ENCODE assay signal across 7 cellular contexts in genomic region chr20:20237093-20237959, GRCh38.
DNase-seq lines count a peak whose midpoint lies in the region; ATAC-seq lines count a peak whose summit lies in the region.

No MANE protein-coding gene starts in this region.

- peaks cover 2% of the 10 kb centered on the region for H3K9me3 ChIP-seq in trophoblast cell (ENCODE audit: insufficient read depth, low read depth, low read length)

- H3K36me3 ChIP-seq in trophoblast cell (ENCODE audit: control insufficient read depth in 1 of 2, insufficient read depth in 2 of 2, low read length in 2 of 2) = no peaks in the 10 kb centered on the region

- H3K27ac Mint-ChIP-seq in activated CD4-positive, alpha-beta memory T cell treated with anti-CD3 and anti-CD28 coated beads for 36 hours = no peak overlapping the region

- H3K18ac ChIP-seq in trophoblast cell (ENCODE audit: low read length) = no peak overlapping the region

- H3K36me3 Mint-ChIP-seq in activated CD4-positive, alpha-beta memory T cell treated with anti-CD3 and anti-CD28 coated beads for 36 hours = no peaks in the 10 kb centered on the region

- H3K4ac ChIP-seq in trophoblast cell (ENCODE audit: low read depth, low read length) = no peak overlapping the region

- no peak overlapping the region for H3K4me3 Mint-ChIP-seq in activated CD4-positive, alpha-beta memory T cell treated with anti-CD3 and anti-CD28 coated beads for 36 hours

- H4K91ac ChIP-seq in trophoblast cell (ENCODE audit: low read depth, low read length) = no peak overlapping the region

- no peak overlapping the region for H3K23ac ChIP-seq in trophoblast cell (ENCODE audit: low read length)

- H4K8ac ChIP-seq in trophoblast cell (ENCODE audit: low read depth, low read length) = no peak overlapping the region

- H2AK5ac ChIP-seq in trophoblast cell (ENCODE audit: low read length) = no peak overlapping the region

- H3K27me3 Mint-ChIP-seq in activated CD4-positive, alpha-beta memory T cell treated with anti-CD3 and anti-CD28 coated beads for 36 hours = peaks cover 3% of the 10 kb centered on the region

- no peak overlapping the region for H2BK12ac ChIP-seq in trophoblast cell (ENCODE audit: low read length)

- POLR2A ChIA-PET in activated CD4-positive, alpha-beta memory T cell treated with anti-CD3 and anti-CD28 coated beads for 36 hours (lab: Charles Lee) = no interaction called here

- no peaks in the 10 kb centered on the region for H3K4me1 ChIP-seq in trophoblast cell (ENCODE audit: control insufficient read depth in 1 of 2, insufficient read depth in 2 of 2, low read length in 2 of 2)

- H2AFZ ChIP-seq in trophoblast cell (ENCODE audit: insufficient read depth, low read length, poor library complexity) = no peak overlapping the region

- no peak overlapping the region for H3K14ac ChIP-seq in trophoblast cell (ENCODE audit: low read length)

- no peak overlapping the region for H3K27ac ChIP-seq in trophoblast cell (ENCODE audit: low read depth, low read length)

- H3K4me1 Mint-ChIP-seq in activated CD4-positive, alpha-beta memory T cell treated with anti-CD3 and anti-CD28 coated beads for 36 hours (ENCODE audit: low read depth) = no peaks in the 10 kb centered on the region

- CTCF ChIA-PET in activated CD4-positive, alpha-beta memory T cell treated with anti-CD3 and anti-CD28 coated beads for 36 hours (lab: Charles Lee) = interaction anchor here (0.8 to 3.8 kb wide), 23 partner anchors 9 to 562 kb away, joined by 3 to 21 read pairs (median 4); no protein-coding TSS in a partner anchor

- H3K79me2 ChIP-seq in trophoblast cell (ENCODE audit: control insufficient read depth, insufficient read depth, low read length, poor library complexity) = no peaks in the 10 kb centered on the region

- no peak overlapping the region for H3K4me2 ChIP-seq in trophoblast cell (ENCODE audit: low read length)

- H3K79me1 ChIP-seq in trophoblast cell (ENCODE audit: low read length) = no peaks in the 10 kb centered on the region

- H4K12ac ChIP-seq in trophoblast cell (ENCODE audit: low read depth, low read length) = no peak overlapping the region

- no peak overlapping the region for H2BK120ac ChIP-seq in trophoblast cell (ENCODE audit: insufficient read depth, low read length, poor library complexity)

- no peak overlapping the region for H3K4me3 ChIP-seq in trophoblast cell (ENCODE audit: low read depth, low read length)

- H3K27me3 ChIP-seq in trophoblast cell (ENCODE audit: insufficient read depth, low read length) = no peaks in the 10 kb centered on the region

- H2BK5ac ChIP-seq in trophoblast cell (ENCODE audit: low read depth, low read length, poor library complexity) = no peak overlapping the region

- no CpG with 5 or more reads among the region's 11 CpGs for WGBS in trophoblast cell (ENCODE audit: extremely low coverage, insufficient coverage, insufficient read length)

- intact Hi-C loops in activated CD4-positive, alpha-beta memory T cell treated with anti-CD3 and anti-CD28 coated beads for 36 hours (cut with micrococcal nuclease) = loop anchor here (5.0 kb wide), 1 partner anchor 330 kb away; no protein-coding TSS in a partner anchor

- H3K9me3 Mint-ChIP-seq in activated CD4-positive, alpha-beta memory T cell treated with anti-CD3 and anti-CD28 coated beads for 36 hours = no peaks in the 10 kb centered on the region

- ATAC-seq in GM21723 (IDR thresholded peaks at IDR 0.05; ENCODE audit: unreplicated experiment) = peak; percentile 68
- no peak for ATAC-seq in activated CD4-positive, CD25-positive, alpha-beta regulatory T cell treated with anti-CD3 and anti-CD28 coated beads, Interleukin-2, amount 50 U/mL, for 24 hours

- peak; percentile 55 for DNase-seq in ELR (ENCODE audit: low read depth)
- peak; percentile 42 for DNase-seq in MV-4-11 (lab: John Stamatoyannopoulos, UW)
- DNase-seq in activated CD4-positive, alpha-beta memory T cell treated with anti-CD3 and anti-CD28 coated beads for 36 hours = peak; percentile 43
- DNase-seq in foreskin melanocyte = peak; percentile 29
- DNase-seq in trophoblast cell = peak; percentile 6 to 72

- no peak overlapping the region for H3K9ac ChIP-seq in trophoblast cell (ENCODE audit: low read length)
